ENCODE assay signal across 13 cellular contexts in genomic region chr10:47309403-47310089, GRCh38. TPM values are rescaled to one million over a fixed set of nuclear protein-coding genes. Genes with fewer than 3 reads are reported as not detected.
A peak's percentile ranks its signal among the peaks of the same experiment; 100 is the strongest.
DNase-seq lines count a peak whose midpoint lies in the region; ATAC-seq and TF ChIP-seq lines count a peak whose summit lies in the region.
"Had no signal": no experiment of that assay in that cellular context is flagged by ENCODE, and none has a peak within 500 bp of the region (broad histone marks: within the 10 kb centered on the region; RNA-seq: fewer than 3 reads in every experiment).

No MANE protein-coding gene starts in this region.

- no peak overlapping the region for H3K27ac ChIP-seq in breast epithelium
- H3K27ac ChIP-seq in thoracic aorta, result no peak overlapping the region
- H3K27ac ChIP-seq: SJSA1, skin epidermis had no signal

- no peaks in the 10 kb centered on the region for H3K9me3 Mint-ChIP-seq in MCF 10A (ENCODE audit: unreplicated experiment)
- H3K9me3 Mint-ChIP-seq: stimulated activated naive CD8-positive, alpha-beta T cell treated with anti-CD3 and anti-CD28 coated beads, Interleukin-15, Interleukin-2, amounts not matched to agents 100 ng/mL and 50 ng/mL, for 24 hours had no signal

- no peak overlapping the region for H3K27ac Mint-ChIP-seq in MCF 10A (ENCODE audit: low read depth, unreplicated experiment)
- H3K27ac Mint-ChIP-seq: stimulated activated naive CD8-positive, alpha-beta T cell treated with anti-CD3 and anti-CD28 coated beads, Interleukin-15, Interleukin-2, amounts not matched to agents 100 ng/mL and 50 ng/mL, for 24 hours had no signal

- no TSS peak for BruUV-seq in MCF 10A (replicated peaks; lab: Mats Ljungman, UMichigan)

- H3K27me3 ChIP-seq in breast epithelium (no peaks in the 10 kb centered on the region), thoracic aorta (replicated peaks; ENCODE audit: insufficient read depth) (no peaks in the 10 kb centered on the region)

- CTCF ChIA-PET in MCF 10A (lab: Yijun Ruan, JAX), result interaction anchor here (11.6 to 14.1 kb wide), 2 partner anchors 264 to 283 kb away, joined by 131 to 233 read pairs; no protein-coding TSS in a partner anchor

- no peaks in the 10 kb centered on the region for H3K36me3 Mint-ChIP-seq in MCF 10A (ENCODE audit: insufficient read depth, unreplicated experiment)

- no peak overlapping the region for H3K4me3 Mint-ChIP-seq in MCF 10A (ENCODE audit: unreplicated experiment)
- H3K4me3 Mint-ChIP-seq: stimulated activated naive CD8-positive, alpha-beta T cell treated with anti-CD3 and anti-CD28 coated beads, Interleukin-15, Interleukin-2, amounts not matched to agents 100 ng/mL and 50 ng/mL, for 24 hours had no signal

- no peaks in the 10 kb centered on the region for H3K4me1 ChIP-seq in breast epithelium
- peaks cover 0 to 13% of the 10 kb centered on the region in 2 donors for H3K4me1 ChIP-seq in thoracic aorta (ENCODE audit: control insufficient read depth in 1 of 2, low read depth in 2 of 2)
- H3K4me1 ChIP-seq: SJSA1 had no signal

- no peaks in the 10 kb centered on the region for H3K36me3 ChIP-seq in breast epithelium
- H3K36me3 ChIP-seq in thoracic aorta, result no peaks in the 10 kb centered on the region
- H3K36me3 ChIP-seq: SJSA1 had no signal

- peaks cover 42% of the 10 kb centered on the region for H3K27me3 Mint-ChIP-seq in MCF 10A (ENCODE audit: insufficient read depth, unreplicated experiment)
- H3K27me3 Mint-ChIP-seq: stimulated activated naive CD8-positive, alpha-beta T cell treated with anti-CD3 and anti-CD28 coated beads, Interleukin-15, Interleukin-2, amounts not matched to agents 100 ng/mL and 50 ng/mL, for 24 hours had no signal

- ATAC-seq in thoracic aorta (ENCODE audit: insufficient number of reproducible peaks, low FRiP score, low read depth), result no peak
- ATAC-seq in HG03469 (IDR thresholded peaks at IDR 0.05; ENCODE audit: unreplicated experiment), result no peak
- no peak for ATAC-seq in HG02763 (IDR thresholded peaks at IDR 0.05; ENCODE audit: unreplicated experiment)
- ATAC-seq: left ventricle myocardium superior had no signal

- TF ChIP-seq POLR2A in breast epithelium (IDR thresholded peaks at IDR 0.05), result no peak

- H3K4me3 ChIP-seq in breast epithelium, result no peak overlapping the region
- no peak overlapping the region for H3K4me3 ChIP-seq in epithelial cell of esophagus (ENCODE audit: low read length)
- H3K4me3 ChIP-seq in thoracic aorta, result no peak overlapping the region
- H3K4me3 ChIP-seq: SJSA1, skin epidermis had no signal

- intact Hi-C loops in MCF 10A (cut with micrococcal nuclease), result no loop called here
- intact Hi-C loops in breast epithelium (cut with DNase I; ENCODE audit: low total_unique reads), result loop anchor here (5.0 kb wide), 1 partner anchor 267 kb away; no protein-coding TSS in a partner anchor

- DNase-seq in MCF 10A (ENCODE audit: unreplicated experiment) (peak; percentile 43), breast epithelium (ENCODE audit: low spot score in 2 of 2) (no peak), NAMALWA (ENCODE audit: low spot score) (peak; percentile 17), epithelial cell of esophagus (ENCODE audit: low read depth) (no peak), thoracic aorta (ENCODE audit: low spot score) (no peak), medulla oblongata (ENCODE audit: extremely low spot score) (no peak)
- DNase-seq: left ventricle myocardium superior, NCI-H1092 had no signal

- TF ChIP-seq CTCF in MCF 10A (IDR thresholded peaks at IDR 0.05; ENCODE audit: unreplicated experiment), result peak; percentile 22
- TF ChIP-seq CTCF in breast epithelium (IDR thresholded peaks at IDR 0.05), result no peak
- peak; percentile 34 for TF ChIP-seq CTCF in epithelial cell of esophagus (IDR thresholded peaks at IDR 0.05; ENCODE audit: insufficient read depth, low read depth, low read length, missing control alignments)
- peak; percentile 25 for TF ChIP-seq CTCF in thoracic aorta (IDR thresholded peaks at IDR 0.05)

- POLR2A ChIA-PET in MCF 10A (lab: Yijun Ruan, JAX), result no interaction called here

- H3K4me1 Mint-ChIP-seq in MCF 10A (ENCODE audit: insufficient read depth, unreplicated experiment), result no peaks in the 10 kb centered on the region

- H3K9me3 ChIP-seq in breast epithelium (no peaks in the 10 kb centered on the region), thoracic aorta (no peaks in the 10 kb centered on the region)
- H3K9me3 ChIP-seq: SJSA1 had no signal

RNA-seq across cellular contexts. Expression of gene GDF10, which starts 9.5 kb away (rescaled TPM):
- not detected in 2 replicates for total RNA-seq in MCF 10A (2022)
- 10 to 100 TPM in 1 of 3 donors, 1 to 10 TPM in 2; 2.0 to 12.3 (median 2.0) TPM for total RNA-seq in breast epithelium
- total RNA-seq in thoracic aorta, result 1 to 10 TPM; 2.4 to 2.5 TPM
- total RNA-seq: SJSA1 had no signal

RNA-seq across cellular contexts. Expression of gene GDF2, which starts 12.7 kb away (rescaled TPM):
- not detected in 2 replicates for total RNA-seq in MCF 10A (2022)
- not detected for total RNA-seq in breast epithelium
- not detected for total RNA-seq in thoracic aorta
- total RNA-seq: left ventricle myocardium superior, SJSA1 had no signal

RNA-seq across cellular contexts. Expression of gene RBP3, which starts 38.6 kb away (rescaled TPM):
- total RNA-seq in MCF 10A (2022) (not detected in 2 replicates), breast epithelium (not detected), thoracic aorta (not detected)
- total RNA-seq: left ventricle myocardium superior, SJSA1 had no signal

Comparison
In these comparisons a context has a peak if more than half of its experiments do, and no peak if none do; other contexts are left out.
1. DNase-seq: peak in MCF 10A (single experiment) and NAMALWA (single experiment); none in breast epithelium (0 of 2), epithelial cell of esophagus (single experiment), thoracic aorta (single experiment) and medulla oblongata (single experiment).
2. CTCF ChIP-seq: peak in MCF 10A (single experiment), epithelial cell of esophagus (single experiment) and thoracic aorta (single experiment); none in breast epithelium (0 of 3).